16 cellular contexts compared by ENCODE assay signal in genomic region chr16:12569061-12569460, GRCh38.
"Had no signal": no experiment of that assay in that cellular context is flagged by ENCODE, and none has a peak within 500 bp of the region (broad histone marks: within the 10 kb centered on the region; RNA-seq: fewer than 3 reads in every experiment).

No MANE protein-coding gene starts in this region.

- H3K4me1 ChIP-seq: esophagus squamous epithelium, prostate gland, right atrium auricular region had no signal

- H3K27me3 Mint-ChIP-seq: activated CD4-positive, alpha-beta T cell treated with anti-CD3 and anti-CD28 coated beads for 36 hours; activated CD8-positive, alpha-beta memory T cell treated with anti-CD3 and anti-CD28 coated beads, Interleukin-2, amount 10 ng/mL, durations not matched to agents 7 days and 5 days; activated naive CD8-positive, alpha-beta T cell treated with anti-CD3 and anti-CD28 coated beads for 36 hours; effector memory CD8-positive, alpha-beta T cell; memory B cell; naive thymus-derived CD8-positive, alpha-beta T cell had no signal

- H3K4me3 Mint-ChIP-seq: activated CD4-positive, alpha-beta T cell treated with anti-CD3 and anti-CD28 coated beads for 36 hours; activated CD8-positive, alpha-beta memory T cell treated with anti-CD3 and anti-CD28 coated beads, Interleukin-2, amount 10 ng/mL, durations not matched to agents 7 days and 5 days; activated naive CD8-positive, alpha-beta T cell treated with anti-CD3 and anti-CD28 coated beads for 36 hours; effector memory CD8-positive, alpha-beta T cell; memory B cell; naive thymus-derived CD8-positive, alpha-beta T cell; WTC11 had no signal

- H3K4me1 Mint-ChIP-seq: WTC11 had no signal

- H3K36me3 ChIP-seq: prostate gland, right atrium auricular region had no signal

- ATAC-seq: activated CD4-positive, alpha-beta T cell treated with anti-CD3 and anti-CD28 coated beads for 36 hours; activated CD8-positive, alpha-beta memory T cell treated with anti-CD3 and anti-CD28 coated beads, Interleukin-2, amount 10 ng/mL, durations not matched to agents 7 days and 5 days; effector memory CD8-positive, alpha-beta T cell; heart right ventricle; naive thymus-derived CD8-positive, alpha-beta T cell; WTC11 had no signal

- H3K9me3 ChIP-seq: esophagus squamous epithelium, prostate gland, right atrium auricular region, stomach had no signal

- H3K27ac ChIP-seq: esophagus squamous epithelium, heart right ventricle, prostate gland, right atrium auricular region, stomach had no signal

- H3K27me3 ChIP-seq: esophagus squamous epithelium, heart right ventricle, right atrium auricular region, stomach had no signal

- H3K4me3 ChIP-seq: esophagus squamous epithelium, heart right ventricle, prostate gland, right atrium auricular region, stomach had no signal

- DNase-seq: activated CD4-positive, alpha-beta T cell treated with anti-CD3 and anti-CD28 coated beads for 36 hours; activated CD4-positive, alpha-beta T cell treated with anti-CD3 and anti-CD28 coated beads, Interleukin-2, amount 50 U/mL, for 48 hours; activated CD8-positive, alpha-beta memory T cell treated with anti-CD3 and anti-CD28 coated beads, Interleukin-2, amount 10 ng/mL, durations not matched to agents 7 days and 5 days; activated naive CD4-positive, alpha-beta T cell; activated naive CD8-positive, alpha-beta T cell treated with anti-CD3 and anti-CD28 coated beads for 36 hours; amniotic stem cell; effector memory CD8-positive, alpha-beta T cell; esophagus squamous epithelium; heart right ventricle; naive thymus-derived CD8-positive, alpha-beta T cell; stomach; trophoblast cell had no signal

- H3K27ac Mint-ChIP-seq: activated naive CD8-positive, alpha-beta T cell treated with anti-CD3 and anti-CD28 coated beads for 36 hours; effector memory CD8-positive, alpha-beta T cell; memory B cell; WTC11 had no signal
